Comparison of ENCODE assay signal across 22 cellular contexts in genomic region chr9:124792257-124792975, GRCh38. TPM values are rescaled to one million over a fixed set of nuclear protein-coding genes. Genes with fewer than 3 reads are reported as not detected.
DNase-seq lines count a peak whose midpoint lies in the region; ATAC-seq, FAIRE-seq and TF ChIP-seq lines count a peak whose summit lies in the region.
"Had no signal": no experiment of that assay in that cellular context is flagged by ENCODE, and none has a peak within 500 bp of the region (broad histone marks: within the 10 kb centered on the region; RNA-seq: fewer than 3 reads in every experiment).

No MANE protein-coding gene starts in this region.

- CTCF ChIA-PET in activated CD8-positive, alpha-beta T cell treated with anti-CD3 and anti-CD28 coated beads for 36 hours (lab: Charles Lee) = interaction anchor here (1.6 to 3.0 kb wide), 2 partner anchors 19 to 61 kb away, joined by 3 to 12 read pairs; partner anchors contain the start of gene WDR38

- POLR2A ChIA-PET in activated CD8-positive, alpha-beta T cell treated with anti-CD3 and anti-CD28 coated beads for 36 hours (lab: Charles Lee) = no interaction called here

- peak; percentile 45 for ATAC-seq in body of pancreas
- no peak for ATAC-seq in activated CD8-positive, alpha-beta T cell treated with anti-CD3 and anti-CD28 coated beads for 36 hours
- ATAC-seq: CD8-positive, alpha-beta T cell; HCT116 had no signal

- no peak overlapping the region for H3K4me3 Mint-ChIP-seq in HFFc6
- no peak overlapping the region for H3K4me3 Mint-ChIP-seq in activated CD8-positive, alpha-beta T cell treated with anti-CD3 and anti-CD28 coated beads for 36 hours
- H3K4me3 Mint-ChIP-seq: CD8-positive, alpha-beta T cell; immature natural killer cell had no signal

- H3K27me3 ChIP-seq in body of pancreas (no peaks in the 10 kb centered on the region), small intestine (ENCODE audit: control insufficient read depth in 2 of 2, insufficient read depth in 2 of 2, low read length in 2 of 2) (no peaks in the 10 kb centered on the region)
- H3K27me3 ChIP-seq: ovary had no signal

- H3K27me3 Mint-ChIP-seq in HFFc6 (ENCODE audit: insufficient read depth) = peaks cover 9% of the 10 kb centered on the region
- H3K27me3 Mint-ChIP-seq in activated CD8-positive, alpha-beta T cell treated with anti-CD3 and anti-CD28 coated beads for 36 hours = peaks cover 14% of the 10 kb centered on the region

- 73 to 83% methylated on average over 6 of the region's 6 CpGs for WGBS in body of pancreas, 2 donors
- whole genome bisulfite sequencing in mesodermal cell (ENCODE audit: insufficient coverage in 2 of 2), 2 experiments = 78 to 80% methylated on average over 6 of the region's 6 CpGs
- WGBS in small intestine, 3 donors = 66 to 88% (median 78%) methylated on average over 6 of the region's 6 CpGs

- peak overlapping the region in 1 of 4 donors; percentile 68 for H3K27ac ChIP-seq in body of pancreas
- peak overlapping the region; percentile 36 for H3K27ac ChIP-seq in mesodermal cell (ENCODE audit: low read depth, low read length, severe bottlenecking)
- no peak overlapping the region for H3K27ac ChIP-seq in small intestine (ENCODE audit: low read depth in 1 of 2, low read length in 1 of 2)
- H3K27ac ChIP-seq: ovary had no signal

- FAIRE-seq in small intestine (lab: Jason Lieb, UNC) = no peak
- FAIRE-seq: GM12892 had no signal

- intact Hi-C loops in body of pancreas (cut with DNase I) = no loop called here
- intact Hi-C loops in activated CD8-positive, alpha-beta T cell treated with anti-CD3 and anti-CD28 coated beads for 36 hours (cut with micrococcal nuclease) = no loop called here

- no peaks in the 10 kb centered on the region for H3K9me3 ChIP-seq in body of pancreas
- H3K9me3 ChIP-seq in mesodermal cell (ENCODE audit: control insufficient read depth, low read length) = no peaks in the 10 kb centered on the region
- no peaks in the 10 kb centered on the region for H3K9me3 ChIP-seq in small intestine (ENCODE audit: control insufficient read depth, low read depth)
- H3K9me3 ChIP-seq: ovary had no signal

- H3K36me3 ChIP-seq in body of pancreas (replicated peaks in 1 of 2; ENCODE audit: insufficient read depth in 1 of 2, low read depth in 2 of 2) = no peaks in the 10 kb centered on the region
- H3K36me3 ChIP-seq in mesodermal cell (ENCODE audit: control insufficient read depth, insufficient read depth, low read length) = no peaks in the 10 kb centered on the region
- H3K36me3 ChIP-seq in small intestine (ENCODE audit: control insufficient read depth in 2 of 2, insufficient read depth in 2 of 2, low read length in 2 of 2) = no peaks in the 10 kb centered on the region
- H3K36me3 ChIP-seq: ovary had no signal

- peaks cover 20% of the 10 kb centered on the region for H3K4me1 Mint-ChIP-seq in HFFc6 (ENCODE audit: low read depth)
- no peaks in the 10 kb centered on the region for H3K4me1 Mint-ChIP-seq in activated CD8-positive, alpha-beta T cell treated with anti-CD3 and anti-CD28 coated beads for 36 hours (ENCODE audit: low read depth)
- H3K4me1 Mint-ChIP-seq: immature natural killer cell had no signal

- H3K27ac Mint-ChIP-seq in HFFc6 = no peak overlapping the region
- H3K27ac Mint-ChIP-seq in activated CD8-positive, alpha-beta T cell treated with anti-CD3 and anti-CD28 coated beads for 36 hours = no peak overlapping the region
- H3K27ac Mint-ChIP-seq: activated T-helper 2 cell treated with anti-CD3 and anti-CD28 coated beads, Interferon-gamma antibody, Interleukin-2, Interleukin-4, amounts not matched to agents 10 μg/mL and 5 μg/mL and 100 μg/mL, durations not matched to agents 14 hours and 24 hours and 36 hours; CD8-positive, alpha-beta T cell; immature natural killer cell had no signal

- TF ChIP-seq CTCF in HFFc6 (IDR thresholded peaks at IDR 0.05) (0 out of 2 replicates have a peak, but pooled peaks have one; percentile 11), body of pancreas (IDR thresholded peaks at IDR 0.05) (no peak)
- no peak for TF ChIP-seq CTCF in activated CD8-positive, alpha-beta T cell treated with anti-CD3 and anti-CD28 coated beads for 36 hours (IDR thresholded peaks at IDR 0.05)

- TF ChIP-seq POLR2A in body of pancreas (IDR thresholded peaks at IDR 0.05) = peak in 1 of 3 donors; percentile 9

- DNase-seq in HFFc6 (no peak), body of pancreas (peak in 2 of 4 donors; percentile 36 to 50), small intestine (peak; percentile 46), retina (no peak), NCI-H1105 (lab: John Stamatoyannopoulos, UW) (no peak)
- no peak for DNase-seq in activated CD8-positive, alpha-beta T cell treated with anti-CD3 and anti-CD28 coated beads for 36 hours
- DNase-seq in stimulated activated CD4-positive, alpha-beta T cell treated with anti-CD3 and anti-CD28 coated beads, Interleukin-4, amount 100 ng/mL, for 24 hours = no peak
- DNase-seq: activated CD4-positive, alpha-beta T cell treated with anti-CD3 and anti-CD28 coated beads for 48 hours; CD8-positive, alpha-beta T cell; effector CD4-positive, alpha-beta T cell; immature natural killer cell; KG1; NCI-H1048; NCI-H2081; NCI-H510A; stimulated activated CD8-positive, alpha-beta memory T cell treated with anti-CD3 and anti-CD28 coated beads, Interleukin-4, amount 100 ng/mL, for 48 hours had no signal

- peaks cover 32% of the 10 kb centered on the region for H3K4me1 ChIP-seq in body of pancreas
- peaks cover 24% of the 10 kb centered on the region for H3K4me1 ChIP-seq in mesodermal cell (ENCODE audit: control insufficient read depth, insufficient read depth, low read length, poor library complexity, severe bottlenecking)
- H3K4me1 ChIP-seq in small intestine (ENCODE audit: control insufficient read depth in 2 of 2, insufficient read depth in 1 of 2, low read depth in 1 of 2, low read length in 1 of 2) = no peaks in the 10 kb centered on the region

- H3K9me3 Mint-ChIP-seq in HFFc6 = no peaks in the 10 kb centered on the region
- H3K9me3 Mint-ChIP-seq in activated CD8-positive, alpha-beta T cell treated with anti-CD3 and anti-CD28 coated beads for 36 hours = no peaks in the 10 kb centered on the region
- H3K9me3 Mint-ChIP-seq: activated T-helper 2 cell treated with anti-CD3 and anti-CD28 coated beads, Interferon-gamma antibody, Interleukin-2, Interleukin-4, amounts not matched to agents 10 μg/mL and 5 μg/mL and 100 μg/mL, durations not matched to agents 14 hours and 24 hours and 36 hours; CD8-positive, alpha-beta T cell; immature natural killer cell had no signal

- H3K4me3 ChIP-seq in body of pancreas (no peak overlapping the region), mesodermal cell (ENCODE audit: extremely low read depth, insufficient read depth, low read length, poor library complexity, severe bottlenecking) (no peak overlapping the region), small intestine (ENCODE audit: low read depth in 1 of 2, low read length in 2 of 2) (no peak overlapping the region)
- H3K4me3 ChIP-seq: ovary, smooth muscle cell had no signal

- H3K36me3 Mint-ChIP-seq in HFFc6 (ENCODE audit: low read depth) = no peaks in the 10 kb centered on the region
- no peaks in the 10 kb centered on the region for H3K36me3 Mint-ChIP-seq in activated CD8-positive, alpha-beta T cell treated with anti-CD3 and anti-CD28 coated beads for 36 hours (ENCODE audit: low read depth)
- H3K36me3 Mint-ChIP-seq: CD8-positive, alpha-beta T cell; immature natural killer cell had no signal

RNA-seq across cellular contexts. Expression of gene OLFML2A, which starts 15.5 kb away (rescaled TPM):
- under 1 TPM; 0.30 to 0.88 (median 0.36) TPM for total RNA-seq in HFFc6 (2021; fragmentation: NEBNext Ultra II Directional; extraction: Animal tissue kit (Norgen Biotek cat#: 25700))
- 1 to 10 TPM; 4.4 to 5.3 TPM for total RNA-seq in body of pancreas
- 13.0 TPM for polyA plus RNA-seq in mesodermal cell (2013, experiment 1 of 2)
- 12.8 TPM for polyA plus RNA-seq in mesodermal cell (2013, experiment 2 of 2)
- polyA plus RNA-seq in small intestine = 1 to 10 TPM in 1 of 3 donors, under 1 TPM in 2; 0.22 to 3.4 (median 0.27) TPM
- not detected for total RNA-seq in activated CD8-positive, alpha-beta T cell treated with anti-CD3 and anti-CD28 coated beads for 36 hours
- total RNA-seq: activated T-helper 2 cell treated with anti-CD3 and anti-CD28 coated beads, Interferon-gamma antibody, Interleukin-2, Interleukin-4, amounts not matched to agents 10 μg/mL and 5 μg/mL and 100 μg/mL, durations not matched to agents 14 hours and 24 hours and 36 hours; CD8-positive, alpha-beta T cell had no signal
- polyA plus RNA-seq: immature natural killer cell had no signal

RNA-seq across cellular contexts. Expression of gene NR6A1, which starts 21.3 kb away (rescaled TPM):
- under 1 TPM; 0.05 to 0.26 (median 0.13) TPM for total RNA-seq in HFFc6 (2021; fragmentation: NEBNext Ultra II Directional; extraction: Animal tissue kit (Norgen Biotek cat#: 25700))
- 1 to 10 TPM; 3.3 to 3.9 TPM for total RNA-seq in body of pancreas
- polyA plus RNA-seq in mesodermal cell (2013, experiment 1 of 2) = 30.6 TPM
- 26.5 TPM for polyA plus RNA-seq in mesodermal cell (2013, experiment 2 of 2)
- polyA plus RNA-seq in small intestine = 1 to 10 TPM; 2.3 to 6.0 (median 3.0) TPM
- 1 to 10 TPM in 1 of 2 experiments, under 1 TPM in 1; 0.74 to 1.1 TPM for total RNA-seq in activated CD8-positive, alpha-beta T cell treated with anti-CD3 and anti-CD28 coated beads for 36 hours
- total RNA-seq: CD8-positive, alpha-beta T cell had no signal
- polyA plus RNA-seq: immature natural killer cell had no signal
